8 cellular contexts compared by ENCODE assay signal in genomic region chr19:1469936-1470863, GRCh38. TPM values are rescaled to one million over a fixed set of nuclear protein-coding genes. Genes with fewer than 3 reads are reported as not detected.
DNase-seq lines count a peak whose midpoint lies in the region; ATAC-seq and TF ChIP-seq lines count a peak whose summit lies in the region.

No MANE protein-coding gene starts in this region.

- no peak overlapping the region for H3K4me2 ChIP-seq in neural cell (ENCODE audit: low read length)

- no peaks in the 10 kb centered on the region for H3K27me3 Mint-ChIP-seq in CD4-positive, CD25-positive, alpha-beta regulatory T cell

- TF ChIP-seq EP300 in neural cell (conservative IDR thresholded peaks at IDR 0.05; ENCODE audit: poor library complexity, severe bottlenecking), result no peak

- H3K27ac ChIP-seq in CD4-positive, CD25-positive, alpha-beta regulatory T cell (ENCODE audit: insufficient read depth, low read length, poor library complexity, severe bottlenecking), result no peak overlapping the region
- H3K27ac ChIP-seq in effector memory CD4-positive, alpha-beta T cell (ENCODE audit: insufficient read depth, low read length, poor library complexity, severe bottlenecking), result no peak overlapping the region
- H3K27ac ChIP-seq in neural cell (ENCODE audit: low read length) (no peak overlapping the region), substantia nigra (ENCODE audit: low read depth, low read length, poor library complexity, severe bottlenecking) (peak overlapping the region; percentile 59)

- TF ChIP-seq RAD21 in neural cell (conservative IDR thresholded peaks at IDR 0.05), result no peak

- H3K27me3 ChIP-seq in CD4-positive, CD25-positive, alpha-beta regulatory T cell (ENCODE audit: control insufficient read depth, insufficient read depth, low read length), result no peaks in the 10 kb centered on the region
- H3K27me3 ChIP-seq in effector memory CD4-positive, alpha-beta T cell (replicated peaks; ENCODE audit: control insufficient read depth, insufficient read depth, low read length, poor library complexity, severe bottlenecking), result peaks cover 33% of the 10 kb centered on the region
- H3K27me3 ChIP-seq in neural cell (ENCODE audit: insufficient read depth, low read depth, low read length), result no peaks in the 10 kb centered on the region

- no peaks in the 10 kb centered on the region for H3F3A ChIP-seq in neural cell (ENCODE audit: insufficient read depth, low read length, poor library complexity, severe bottlenecking)

- H3K4me1 Mint-ChIP-seq in CD4-positive, CD25-positive, alpha-beta regulatory T cell, result peaks cover 0 to 23% (median 1%) of the 10 kb centered on the region in 4 donors

- H3K4me3 Mint-ChIP-seq in CD4-positive, CD25-positive, alpha-beta regulatory T cell, result peak overlapping the region; percentile 83 to 89 (median 84)

- H3K4me1 ChIP-seq in CD4-positive, CD25-positive, alpha-beta regulatory T cell (ENCODE audit: control insufficient read depth, insufficient read depth, low read length, poor library complexity, severe bottlenecking), result peaks cover 56% of the 10 kb centered on the region
- peaks cover 59% of the 10 kb centered on the region for H3K4me1 ChIP-seq in effector memory CD4-positive, alpha-beta T cell (ENCODE audit: control insufficient read depth, insufficient read depth, low read length, poor library complexity, severe bottlenecking)

- peaks cover 0 to 2% (median 0%) of the 10 kb centered on the region in 7 donors for H3K9me3 Mint-ChIP-seq in CD4-positive, CD25-positive, alpha-beta regulatory T cell

- no peak for TF ChIP-seq CTCF in neural cell (IDR thresholded peaks at IDR 0.05; ENCODE audit: poor library complexity, severe bottlenecking)

- peak overlapping the region; percentile 50 for H3K9ac ChIP-seq in neural cell (ENCODE audit: low read length)

- no peaks in the 10 kb centered on the region for H3K36me3 ChIP-seq in CD4-positive, CD25-positive, alpha-beta regulatory T cell (ENCODE audit: control insufficient read depth, insufficient read depth, low read length)
- H3K36me3 ChIP-seq in effector memory CD4-positive, alpha-beta T cell (ENCODE audit: control insufficient read depth, insufficient read depth, low read length), result peaks cover 5% of the 10 kb centered on the region
- H3K36me3 ChIP-seq in neural cell (ENCODE audit: insufficient read depth, low read length), result no peaks in the 10 kb centered on the region

- H3K27ac Mint-ChIP-seq in CD4-positive, CD25-positive, alpha-beta regulatory T cell, result peak overlapping the region in 1 of 3 donors; percentile 36

- no peaks in the 10 kb centered on the region for H3K9me2 ChIP-seq in neural cell (ENCODE audit: insufficient read depth, low read length)

- peaks cover 5% of the 10 kb centered on the region for H3K79me2 ChIP-seq in neural cell (replicated peaks; ENCODE audit: insufficient read depth, low read length)

- H3K4me3 ChIP-seq in CD4-positive, CD25-positive, alpha-beta regulatory T cell (ENCODE audit: low read depth, low read length), result peak overlapping the region; percentile 32
- H3K4me3 ChIP-seq in effector memory CD4-positive, alpha-beta T cell (ENCODE audit: insufficient read depth, low read depth, low read length, poor library complexity, severe bottlenecking), result peak overlapping the region; percentile 64
- peak overlapping the region; percentile 53 for H3K4me3 ChIP-seq in neural cell (ENCODE audit: low read length)

- H2AFZ ChIP-seq in neural cell (ENCODE audit: low read depth, low read length), result no peak overlapping the region

- H3K36me3 Mint-ChIP-seq in CD4-positive, CD25-positive, alpha-beta regulatory T cell, result no peaks in the 10 kb centered on the region

- peaks cover 58% of the 10 kb centered on the region for H4K20me1 ChIP-seq in neural cell (ENCODE audit: insufficient read depth)

- ATAC-seq in CD4-positive, CD25-positive, alpha-beta regulatory T cell (ENCODE audit: low read depth in 2 of 2), result peak; percentile 67 to 73
- ATAC-seq in HG02623 (IDR thresholded peaks at IDR 0.05; ENCODE audit: unreplicated experiment), result no peak

- H3K9me3 ChIP-seq in CD4-positive, CD25-positive, alpha-beta regulatory T cell (ENCODE audit: control insufficient read depth in 2 of 2, low read length in 2 of 2), result no peaks in the 10 kb centered on the region
- H3K9me3 ChIP-seq in effector memory CD4-positive, alpha-beta T cell (ENCODE audit: control insufficient read depth, low read length), result no peaks in the 10 kb centered on the region
- H3K9me3 ChIP-seq in neural cell (ENCODE audit: low read length), result no peaks in the 10 kb centered on the region

- DNase-seq in CD4-positive, CD25-positive, alpha-beta regulatory T cell, result peak; percentile 67 to 88 (median 73)
- DNase-seq in NCI-H1417 (lab: John Stamatoyannopoulos, UW) (peak; percentile 57 to 94 (median 90)), substantia nigra (lab: John Stamatoyannopoulos, UW) (peak in 9 of 49 donors; percentile 10 to 41 (median 30)), AML-193 (lab: John Stamatoyannopoulos, UW) (no peak)
- DNase-seq in activated CD4-positive, alpha-beta T cell treated with anti-CD3 and anti-CD28 coated beads, Interleukin-2, amount 50 U/mL, for 1 hour, result peak; percentile 68
- DNase-seq in effector memory CD4-positive, alpha-beta T cell, result peak; percentile 42 to 55 (median 45)

TF ChIP-seq in neural cell, 6 proteins besides CTCF, POLR2A, EP300 and RAD21:
- no peak for TF ChIP-seq REST (IDR thresholded peaks at IDR 0.05; ENCODE audit: borderline replicate concordance)
- no peak for TF ChIP-seq MXI1 (conservative IDR thresholded peaks at IDR 0.05; ENCODE audit: poor library complexity, severe bottlenecking)
- TF ChIP-seq TAF1 (IDR thresholded peaks at IDR 0.05; ENCODE audit: low read depth), result no peak
- TF ChIP-seq EZH2 (IDR thresholded peaks at IDR 0.05; ENCODE audit: borderline replicate concordance, insufficient read depth, low read length, poor library complexity, severe bottlenecking), result no peak
- TF ChIP-seq POLR2AphosphoS5 (IDR thresholded peaks at IDR 0.05), result no peak
- TF ChIP-seq SMC3 (conservative IDR thresholded peaks at IDR 0.05; ENCODE audit: poor library complexity), result no peak

RNA-seq across cellular contexts. Expression of gene C19orf25, which starts 8.8 kb away (rescaled TPM):
- 33.4 TPM for total RNA-seq in CD4-positive, CD25-positive, alpha-beta regulatory T cell
- polyA plus RNA-seq in CD4-positive, CD25-positive, alpha-beta regulatory T cell, result 10 to 100 TPM; 42.2 to 64.0 (median 54.0) TPM
- 80.2 and 108 TPM in 2 replicates for polyA plus RNA-seq in neural cell
- polyA minus RNA-seq in neural cell, result 33.8 and 39.9 TPM in 2 replicates

RNA-seq across cellular contexts. Expression of gene PCSK4, which starts 19.9 kb away (rescaled TPM):
- total RNA-seq in CD4-positive, CD25-positive, alpha-beta regulatory T cell, result 1.3 TPM
- polyA plus RNA-seq in CD4-positive, CD25-positive, alpha-beta regulatory T cell, result 1 to 10 TPM in 1 of 4 donors, under 1 TPM in 2, not detected in 1; 0.08 to 1.3 (median 0.29) TPM
- polyA plus RNA-seq in neural cell, result 11.8 and 24.1 TPM in 2 replicates
- polyA minus RNA-seq in neural cell, result 6.1 and 6.8 TPM in 2 replicates

RNA-seq across cellular contexts. Expression of gene APC2, which starts 20.3 kb away (rescaled TPM):
- 0.25 TPM for total RNA-seq in CD4-positive, CD25-positive, alpha-beta regulatory T cell
- polyA plus RNA-seq in CD4-positive, CD25-positive, alpha-beta regulatory T cell, result under 1 TPM in 2 of 4 donors, not detected in 2; 0.06 to 0.07 TPM
- polyA plus RNA-seq in neural cell, result 50.5 and 79.7 TPM in 2 replicates
- 302 and 348 TPM in 2 replicates for polyA minus RNA-seq in neural cell

RNA-seq across cellular contexts. Expression of gene REEP6, which starts 20.8 kb away (rescaled TPM):
- total RNA-seq in CD4-positive, CD25-positive, alpha-beta regulatory T cell, result 1.3 TPM
- 1 to 10 TPM; 1.5 to 3.3 (median 2.6) TPM for polyA plus RNA-seq in CD4-positive, CD25-positive, alpha-beta regulatory T cell
- polyA plus RNA-seq in neural cell, result 10.7 and 17.0 TPM in 2 replicates
- 6.6 and 8.5 TPM in 2 replicates for polyA minus RNA-seq in neural cell

RNA-seq across cellular contexts. Expression of gene RPS15, which starts 32.0 kb away (rescaled TPM):
- 1,352 TPM for total RNA-seq in CD4-positive, CD25-positive, alpha-beta regulatory T cell
- 1,000 to 10,000 TPM; 2,869 to 3,453 (median 3,084) TPM for polyA plus RNA-seq in CD4-positive, CD25-positive, alpha-beta regulatory T cell
- 452 and 591 TPM in 2 replicates for polyA plus RNA-seq in neural cell
- 127 and 197 TPM in 2 replicates for polyA minus RNA-seq in neural cell

Comparison
In these comparisons a context has a peak if more than half of its experiments do, and no peak if none do; other contexts are left out.
1. DNase-seq: peak in CD4-positive, CD25-positive, alpha-beta regulatory T cell (3 of 3), NCI-H1417 (3 of 3), activated CD4-positive, alpha-beta T cell treated with anti-CD3 and anti-CD28 coated beads, Interleukin-2, amount 50 U/mL, for 1 hour (single experiment) and effector memory CD4-positive, alpha-beta T cell (3 of 3); none in AML-193 (0 of 2).
2. RNA of gene APC2, which starts 20.3 kb away (polyA plus RNA-seq): 50.5 to 79.7 TPM in neural cell; 0.06 to 0.07 TPM in CD4-positive, CD25-positive, alpha-beta regulatory T cell; every median in the first group is over 10 times any median in the second.
3. Peak in every context shown above with its lines, with median percentiles within 50 percentile points of each other: H3K4me3 ChIP-seq.